ENCODE assay signal across 21 cellular contexts in the genomic region with DNA sequence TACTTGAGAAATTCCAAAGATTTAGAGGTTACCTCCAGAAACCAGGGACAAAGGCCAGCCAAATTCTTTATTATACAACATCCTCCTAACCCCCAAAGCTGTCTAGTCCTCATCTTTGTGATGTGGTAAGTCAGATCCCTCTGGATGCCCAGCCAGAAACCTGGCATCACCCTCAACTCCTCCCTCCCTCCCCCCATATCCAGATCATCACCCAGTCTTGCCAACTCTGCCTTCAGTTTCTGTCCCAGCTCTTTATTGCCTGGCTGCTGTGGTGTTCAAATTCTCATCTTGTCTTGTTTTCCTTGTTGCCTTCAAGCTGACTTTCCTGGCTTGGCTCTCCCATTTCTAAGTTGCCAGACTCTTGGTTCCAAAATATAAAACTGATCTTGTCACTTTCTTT.
"Had no signal": no experiment of that assay in that cellular context is flagged by ENCODE, and none has a peak within 500 bp of the region (broad histone marks: within the 10 kb centered on the region; RNA-seq: fewer than 3 reads in every experiment).

No MANE protein-coding gene starts in this region.

- H3K4me1 ChIP-seq: prostate gland had no signal

- H3K27ac Mint-ChIP-seq: activated T-helper 2 cell treated with anti-CD3 and anti-CD28 coated beads, Interferon-gamma antibody, Interleukin-2, Interleukin-4, amounts not matched to agents 10 μg/mL and 5 μg/mL and 100 μg/mL, durations not matched to agents 14 hours and 24 hours and 36 hours; nephron; stimulated activated naive B cell treated with anti-CD40 and anti-IgM and Interleukin-4, amounts not matched to agents 10 μg/mL and 1 μg/mL and 100 μg/mL, for 72 hours; type B pancreatic cell had no signal

- ATAC-seq: left lung; stimulated activated naive B cell treated with anti-CD40 and anti-IgM and Interleukin-4, amounts not matched to agents 10 μg/mL and 1 μg/mL and 100 μg/mL, for 72 hours had no signal

- H3K9me3 Mint-ChIP-seq: nephron had no signal

- H3K27ac ChIP-seq: left lung, neutrophil, ovary, prostate gland, testis, vagina had no signal

- H3K27me3 ChIP-seq: left lung, neutrophil, ovary, testis, vagina had no signal

- H3K4me3 ChIP-seq: left lung, ovary, prostate gland, testis, vagina had no signal

- H3K27me3 Mint-ChIP-seq: stimulated activated naive B cell treated with anti-CD40 and anti-IgM and Interleukin-4, amounts not matched to agents 10 μg/mL and 1 μg/mL and 100 μg/mL, for 72 hours; type B pancreatic cell had no signal

- H3K9me3 ChIP-seq: neutrophil, ovary, prostate gland, testis, vagina had no signal

- H3K36me3 ChIP-seq: left lung, neutrophil, ovary, prostate gland, vagina had no signal

- H3K4me3 Mint-ChIP-seq: nephron; stimulated activated naive B cell treated with anti-CD40 and anti-IgM and Interleukin-4, amounts not matched to agents 10 μg/mL and 1 μg/mL and 100 μg/mL, for 72 hours; type B pancreatic cell had no signal

- DNase-seq: activated naive CD4-positive, alpha-beta T cell treated with Interleukin-2 at 50 U/mL for 16 hours; activated T-cell treated with anti-CD3 and anti-CD28 coated beads, Interleukin-2, amount 50 U/mL, for 1 hour; amygdala; effector CD4-positive, alpha-beta T cell; foreskin melanocyte; hippocampal formation; kidney glomerular epithelial cell; left lung; midbrain; ovary; stimulated activated CD4-positive, alpha-beta T cell treated with anti-CD3 and anti-CD28 coated beads, Interleukin-2, amount 100 ng/mL, for 48 hours; stimulated activated CD8-positive, alpha-beta memory T cell treated with anti-CD3 and anti-CD28 coated beads, Interleukin-4, amount 100 ng/mL, for 48 hours; stimulated activated naive B cell treated with anti-CD40 and anti-IgM and Interleukin-4, amounts not matched to agents 10 μg/mL and 1 μg/mL and 100 μg/mL, for 72 hours; T1000; testis had no signal
